In the genomic region with DNA sequence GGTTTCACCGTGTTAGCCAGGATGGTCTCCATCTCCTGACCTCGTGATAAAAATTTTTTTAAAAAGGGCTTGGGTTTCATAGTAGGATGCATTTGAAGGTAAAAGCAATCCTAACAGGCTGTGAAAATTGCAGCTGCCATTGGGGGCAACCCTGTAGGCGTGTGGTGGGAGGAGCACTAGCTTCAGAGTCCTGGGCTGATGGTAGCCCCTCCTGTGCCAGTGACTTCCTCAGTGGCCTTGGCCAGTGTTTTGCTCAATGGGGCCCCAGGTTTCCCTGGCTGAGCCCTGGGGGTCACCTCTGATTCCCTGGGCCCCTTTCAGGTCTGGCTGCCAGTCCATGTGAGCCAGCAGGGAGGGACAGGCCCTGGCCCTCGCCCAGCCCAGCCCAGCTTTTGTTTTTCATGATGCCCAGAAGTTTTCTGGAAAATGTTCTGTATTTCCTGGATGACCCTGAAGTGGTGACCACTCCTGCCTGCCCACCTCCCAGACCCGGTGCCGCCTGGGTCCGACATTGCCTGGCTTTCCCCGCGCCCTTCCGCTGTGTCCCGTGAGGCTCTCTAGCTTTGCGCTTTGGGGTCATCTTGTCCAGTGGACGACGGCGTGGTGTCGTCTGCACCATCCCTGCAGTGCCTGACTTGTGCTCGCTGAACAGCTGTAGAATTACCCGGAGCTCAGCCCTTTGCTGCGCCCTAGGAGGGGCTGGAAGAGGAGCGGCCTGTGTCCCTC, we compare ENCODE assay signal across 1 cellular context.
TF ChIP-seq lines count a peak whose summit lies in the region.

No MANE protein-coding gene starts in this region.

TF ChIP-seq in WTC11, 78 proteins besides CTCF, POLR2A, EP300 and RAD21:
- TF ChIP-seq ETV6 (CRISPR knock-in tag; IDR thresholded peaks at IDR 0.05) = no peak
